Comparison of ENCODE assay signal across 8 cellular contexts in genomic region chr16:53504161-53504663, GRCh38. TPM values are rescaled to one million over a fixed set of nuclear protein-coding genes. Genes with fewer than 3 reads are reported as not detected.
DNase-seq lines count a peak whose midpoint lies in the region; ATAC-seq and TF ChIP-seq lines count a peak whose summit lies in the region.

No MANE protein-coding gene starts in this region.

- TF ChIP-seq CTCF in DOHH2 (IDR thresholded peaks at IDR 0.05; ENCODE audit: low read depth, low read length, poor library complexity, severe bottlenecking): no peak
- peak; percentile 6 for TF ChIP-seq CTCF in cardiac muscle cell (IDR thresholded peaks at IDR 0.05; ENCODE audit: low read depth, low read length)
- TF ChIP-seq CTCF in GM20000 (IDR thresholded peaks at IDR 0.05; ENCODE audit: extremely low read depth, missing control alignments): no peak

- H3K9me3 ChIP-seq in DOHH2 (ENCODE audit: control insufficient read depth, insufficient read depth, low read length) (no peaks in the 10 kb centered on the region), cardiac muscle cell (ENCODE audit: low read depth) (no peaks in the 10 kb centered on the region)

- H4K20me1 ChIP-seq in DOHH2 (ENCODE audit: control insufficient read depth, insufficient read depth, low read depth, low read length): no peaks in the 10 kb centered on the region; the same call in 1 of the 2 replicates

- H3K4me1 Mint-ChIP-seq in activated naive CD8-positive, alpha-beta T cell (ENCODE audit: low read depth): peaks cover 41% of the 10 kb centered on the region

- intact Hi-C loops in posterior cingulate gyrus (cut with DNase I): no loop called here

- no peaks in the 10 kb centered on the region for H3K9me3 Mint-ChIP-seq in activated naive CD8-positive, alpha-beta T cell (ENCODE audit: low read depth)

- peak overlapping the region; percentile 93 for H3K4me3 Mint-ChIP-seq in activated naive CD8-positive, alpha-beta T cell

- H3K4me3 ChIP-seq in DOHH2 (ENCODE audit: low read length): peak overlapping the region; percentile 86
- peak overlapping the region; percentile 28 for H3K4me3 ChIP-seq in cardiac muscle cell

- H3K36me3 ChIP-seq in DOHH2 (ENCODE audit: control insufficient read depth, low read length): no peaks in the 10 kb centered on the region
- no peaks in the 10 kb centered on the region for H3K36me3 ChIP-seq in cardiac muscle cell

- peaks cover 22% of the 10 kb centered on the region for H3K4me1 ChIP-seq in DOHH2 (ENCODE audit: control insufficient read depth, low read length)
- peaks cover 47% of the 10 kb centered on the region for H3K4me1 ChIP-seq in cardiac muscle cell (ENCODE audit: low read depth)

- H3K27ac ChIP-seq in DOHH2 (ENCODE audit: low read depth, low read length) (no peak overlapping the region), cardiac muscle cell (peak overlapping the region; percentile 95)

- H3K79me2 ChIP-seq in DOHH2 (ENCODE audit: control insufficient read depth, low read length): peaks cover 23% of the 10 kb centered on the region

- ATAC-seq in HG03045 (IDR thresholded peaks at IDR 0.05; ENCODE audit: unreplicated experiment) (no peak), HG02623 (IDR thresholded peaks at IDR 0.05; ENCODE audit: unreplicated experiment) (no peak)

- H3K27ac Mint-ChIP-seq in activated naive CD8-positive, alpha-beta T cell: peak overlapping the region; percentile 77

- H3K36me3 Mint-ChIP-seq in activated naive CD8-positive, alpha-beta T cell: peaks cover 4% of the 10 kb centered on the region

- H3K27me3 Mint-ChIP-seq in activated naive CD8-positive, alpha-beta T cell: no peaks in the 10 kb centered on the region

- peak; percentile 18 for DNase-seq in NCI-H1105 (lab: John Stamatoyannopoulos, UW)
- peak; percentile 27 to 80 for DNase-seq in cardiac muscle cell (ENCODE audit: low read depth in 1 of 2, low spot score in 1 of 2)
- peak in 8 of 10 donors; percentile 15 to 87 (median 27) for DNase-seq in posterior cingulate gyrus
- no peak for DNase-seq in GM20000 (ENCODE audit: low spot score)

- no peaks in the 10 kb centered on the region for H3K9me2 ChIP-seq in DOHH2 (replicated peaks; ENCODE audit: control insufficient read depth, low read length)

- H3F3A ChIP-seq in DOHH2 (ENCODE audit: control insufficient read depth, insufficient read depth): 0 out of 2 replicates have a peak, but pooled peaks cover 2% of the 10 kb centered on the region

- H3K4me2 ChIP-seq in DOHH2 (ENCODE audit: low read length): peak overlapping the region; percentile 94

- H3K27me3 ChIP-seq in DOHH2 (ENCODE audit: control insufficient read depth, low read length) (0 out of 2 replicates have a peak, but pooled peaks cover 3% of the 10 kb centered on the region), cardiac muscle cell (no peaks in the 10 kb centered on the region)

RNA-seq across cellular contexts. Expression of gene AKTIP, which starts 1.2 kb away (rescaled TPM):
- 33.9 and 58.0 TPM in 2 replicates for total RNA-seq in cardiac muscle cell
- 39.4 and 43.2 TPM in 2 replicates for polyA plus RNA-seq in cardiac muscle cell
